ENCODE assay signal across 10 cellular contexts in the genomic region with DNA sequence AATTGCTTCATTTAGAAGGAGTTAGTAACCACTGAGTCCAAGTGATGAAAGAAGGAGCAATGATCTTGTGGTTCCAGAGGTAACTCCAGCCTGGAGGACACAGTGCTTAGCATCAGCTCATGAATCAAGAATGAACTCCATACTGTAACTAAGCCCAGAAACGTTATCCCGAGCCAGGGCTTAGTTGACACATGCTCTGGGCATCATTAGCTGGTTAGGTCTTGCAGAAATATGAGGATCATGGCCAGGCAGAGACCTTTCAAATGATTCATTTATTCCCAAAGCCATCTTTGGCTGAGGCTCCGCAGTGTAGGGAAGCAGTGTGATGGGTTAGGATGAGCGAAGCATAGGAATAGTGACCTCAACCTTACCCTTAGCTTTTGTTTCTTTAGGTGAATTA.
A peak's percentile ranks its signal among the peaks of the same experiment; 100 is the strongest.
DNase-seq lines count a peak whose midpoint lies in the region; ATAC-seq, FAIRE-seq and TF ChIP-seq lines count a peak whose summit lies in the region.
"Had no signal": no experiment of that assay in that cellular context is flagged by ENCODE, and none has a peak within 500 bp of the region (broad histone marks: within the 10 kb centered on the region; RNA-seq: fewer than 3 reads in every experiment).

No MANE protein-coding gene starts in this region.

- ATAC-seq in A549 (peak; percentile 84 to 85), omental fat pad (ENCODE audit: low FRiP score) (peak; percentile 72), HG03520 (IDR thresholded peaks at IDR 0.05; ENCODE audit: unreplicated experiment) (no peak), HG03565 (IDR thresholded peaks at IDR 0.05; ENCODE audit: unreplicated experiment) (no peak), HG03432 (IDR thresholded peaks at IDR 0.05; ENCODE audit: unreplicated experiment) (no peak)

- peaks cover 0 to 3% (median 0%) of the 10 kb centered on the region in 4 donors for H3K27me3 ChIP-seq in esophagus squamous epithelium

- POLR2A ChIA-PET in A549 (lab: Yijun Ruan, JAX): no interaction called here

- no peak for TF ChIP-seq RAD21 in A549 (conservative IDR thresholded peaks at IDR 0.05 in 1 of 2, IDR thresholded peaks at IDR 0.05 in 1 of 2)

- H3K27ac ChIP-seq in A549 (peak overlapping the region; percentile 39 to 48; a peak in 2 of 6 replicates), esophagus squamous epithelium (peak overlapping the region; percentile 44 to 87 (median 83))

- no peaks in the 10 kb centered on the region for H3K36me3 ChIP-seq in esophagus squamous epithelium

- TF ChIP-seq CTCF in A549 (IDR thresholded peaks at IDR 0.05) (no peak), esophagus squamous epithelium (IDR thresholded peaks at IDR 0.05) (no peak), omental fat pad (IDR thresholded peaks at IDR 0.05) (no peak)

- H3K4me2 ChIP-seq in A549: peak overlapping the region; percentile 68

- H3K9me3 ChIP-seq in A549 (no peaks in the 10 kb centered on the region), esophagus squamous epithelium (no peaks in the 10 kb centered on the region)

- peaks cover 18% of the 10 kb centered on the region; the same call in 2 of the 3 replicates for H3K4me1 ChIP-seq in A549
- H3K4me1 ChIP-seq in esophagus squamous epithelium: peaks cover 0 to 49% (median 27%) of the 10 kb centered on the region in 3 donors

- no peak for FAIRE-seq in A549 (lab: Jason Lieb, UNC)
- FAIRE-seq: A204.1 had no signal

- intact Hi-C loops in esophagus squamous epithelium (cut with DNase I): no loop called here

- peak in 1 of 2 experiments; percentile 36 for DNase-seq in A549 (ENCODE audit: low read depth in 1 of 2, low spot score in 1 of 2)
- peak; percentile 72 for DNase-seq in NCI-H446 treated with DMSO at 0.1 percent for 48 hours (lab: John Stamatoyannopoulos, UW)
- DNase-seq in esophagus squamous epithelium (lab: John Stamatoyannopoulos, UW): no peak
- no peak for DNase-seq in omental fat pad (ENCODE audit: low spot score)
- DNase-seq in germinal center (ENCODE audit: low spot score): no peak
- DNase-seq: activated T-cell treated with anti-CD3 and anti-CD28 coated beads for 4 hours had no signal

- TF ChIP-seq EP300 in A549 (IDR thresholded peaks at IDR 0.05): no peak

- H3K4me3 ChIP-seq in A549: no peak overlapping the region
- H3K4me3 ChIP-seq in esophagus squamous epithelium: no peak overlapping the region

- CTCF ChIA-PET in A549 (lab: Yijun Ruan, JAX): no interaction called here

- TF ChIP-seq POLR2A in A549 (IDR thresholded peaks at IDR 0.05; ENCODE audit: low read length): no peak
- TF ChIP-seq POLR2A in esophagus squamous epithelium (IDR thresholded peaks at IDR 0.05): no peak

- 8% methylated on average over 4 of the region's 4 CpGs for WGBS in A549 (ENCODE audit: missing lambda C conversion rate)
- WGBS in esophagus squamous epithelium, 2 donors: 28 to 37% methylated on average over 4 of the region's 4 CpGs

TF ChIP-seq in A549, 52 proteins besides CTCF, POLR2A, EP300 and RAD21:
- TF ChIP-seq HEYL (CRISPR knock-in tag; IDR thresholded peaks at IDR 0.05) (no peak), SREBF2 (IDR thresholded peaks at IDR 0.05) (no peak), HDAC2 (IDR thresholded peaks at IDR 0.05) (no peak), EHF (CRISPR knock-in tag; IDR thresholded peaks at IDR 0.05) (no peak), ESRRA (IDR thresholded peaks at IDR 0.05; ENCODE audit: borderline replicate concordance, low read length) (no peak), HOXB13 (CRISPR knock-in tag; IDR thresholded peaks at IDR 0.05; ENCODE audit: low read depth) (no peak), TP53 (CRISPR knock-in tag; IDR thresholded peaks at IDR 0.05) (no peak), MAFK (IDR thresholded peaks at IDR 0.05; ENCODE audit: partially characterized antibody) (no peak), TFCP2L1 (CRISPR knock-in tag; IDR thresholded peaks at IDR 0.05) (no peak), SMC3 (IDR thresholded peaks at IDR 0.05) (no peak), KDM5A (IDR thresholded peaks at IDR 0.05) (no peak), RARB (CRISPR knock-in tag; IDR thresholded peaks at IDR 0.05) (no peak), RFX5 (IDR thresholded peaks at IDR 0.05) (no peak), HOXA7 (CRISPR knock-in tag; IDR thresholded peaks at IDR 0.05) (no peak), PHF8 (IDR thresholded peaks at IDR 0.05; ENCODE audit: borderline replicate concordance, low read depth) (no peak), MAX (IDR thresholded peaks at IDR 0.05) (no peak), CEBPB (IDR thresholded peaks at IDR 0.05) (no peak)
- TF ChIP-seq, protein P1, sequence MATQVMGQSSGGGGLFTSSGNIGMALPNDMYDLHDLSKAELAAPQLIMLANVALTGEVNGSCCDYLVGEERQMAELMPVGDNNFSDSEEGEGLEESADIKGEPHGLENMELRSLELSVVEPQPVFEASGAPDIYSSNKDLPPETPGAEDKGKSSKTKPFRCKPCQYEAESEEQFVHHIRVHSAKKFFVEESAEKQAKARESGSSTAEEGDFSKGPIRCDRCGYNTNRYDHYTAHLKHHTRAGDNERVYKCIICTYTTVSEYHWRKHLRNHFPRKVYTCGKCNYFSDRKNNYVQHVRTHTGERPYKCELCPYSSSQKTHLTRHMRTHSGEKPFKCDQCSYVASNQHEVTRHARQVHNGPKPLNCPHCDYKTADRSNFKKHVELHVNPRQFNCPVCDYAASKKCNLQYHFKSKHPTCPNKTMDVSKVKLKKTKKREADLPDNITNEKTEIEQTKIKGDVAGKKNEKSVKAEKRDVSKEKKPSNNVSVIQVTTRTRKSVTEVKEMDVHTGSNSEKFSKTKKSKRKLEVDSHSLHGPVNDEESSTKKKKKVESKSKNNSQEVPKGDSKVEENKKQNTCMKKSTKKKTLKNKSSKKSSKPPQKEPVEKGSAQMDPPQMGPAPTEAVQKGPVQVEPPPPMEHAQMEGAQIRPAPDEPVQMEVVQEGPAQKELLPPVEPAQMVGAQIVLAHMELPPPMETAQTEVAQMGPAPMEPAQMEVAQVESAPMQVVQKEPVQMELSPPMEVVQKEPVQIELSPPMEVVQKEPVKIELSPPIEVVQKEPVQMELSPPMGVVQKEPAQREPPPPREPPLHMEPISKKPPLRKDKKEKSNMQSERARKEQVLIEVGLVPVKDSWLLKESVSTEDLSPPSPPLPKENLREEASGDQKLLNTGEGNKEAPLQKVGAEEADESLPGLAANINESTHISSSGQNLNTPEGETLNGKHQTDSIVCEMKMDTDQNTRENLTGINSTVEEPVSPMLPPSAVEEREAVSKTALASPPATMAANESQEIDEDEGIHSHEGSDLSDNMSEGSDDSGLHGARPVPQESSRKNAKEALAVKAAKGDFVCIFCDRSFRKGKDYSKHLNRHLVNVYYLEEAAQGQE (IDR thresholded peaks at IDR 0.05): no peak
- TF ChIP-seq, protein P2, sequence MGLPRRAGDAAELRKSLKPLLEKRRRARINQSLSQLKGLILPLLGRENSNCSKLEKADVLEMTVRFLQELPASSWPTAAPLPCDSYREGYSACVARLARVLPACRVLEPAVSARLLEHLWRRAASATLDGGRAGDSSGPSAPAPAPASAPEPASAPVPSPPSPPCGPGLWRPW (IDR thresholded peaks at IDR 0.05): no peak

Comparison
In these comparisons a context has a peak if more than half of its experiments do, and no peak if none do; other contexts are left out.
1. ATAC-seq: peak in A549 (2 of 2) and omental fat pad (single experiment); none in HG03520 (single experiment), HG03565 (single experiment) and HG03432 (single experiment).